In the genomic region with DNA sequence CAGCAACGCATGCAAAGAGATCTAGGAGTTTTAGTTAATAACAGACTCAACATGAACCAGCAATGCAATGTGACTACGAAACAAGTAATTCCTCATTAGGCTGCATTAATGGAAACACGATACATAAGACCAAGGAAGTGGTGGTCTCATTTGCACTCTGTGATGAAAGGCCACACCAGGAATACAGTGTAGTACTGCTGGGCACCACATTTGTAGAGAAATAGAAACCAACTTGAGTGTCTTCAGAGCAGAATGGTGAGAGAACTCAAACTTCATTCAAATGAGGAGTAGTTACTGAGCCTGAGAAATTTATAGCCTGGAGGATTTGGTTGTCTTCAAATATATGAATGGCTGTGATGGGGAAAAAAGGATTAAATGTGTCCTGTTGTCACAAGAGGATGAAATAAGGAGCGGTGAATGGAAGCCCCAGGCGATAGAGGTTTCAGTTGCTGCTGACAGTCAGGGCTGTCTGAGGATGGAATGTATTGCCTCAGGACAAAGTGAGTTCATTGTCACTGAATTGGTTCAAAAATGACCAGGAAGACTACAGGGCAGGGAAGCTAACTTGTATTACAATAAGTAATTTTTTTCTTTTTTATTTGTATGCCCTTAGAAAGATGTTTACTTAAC, we compare ENCODE assay signal across 1 cellular context.
TF ChIP-seq lines count a peak whose summit lies in the region.

No MANE protein-coding gene starts in this region.

TF ChIP-seq in endothelial cell of umbilical vein, 7 proteins besides CTCF, POLR2A, EP300 and RAD21:
- no peak for TF ChIP-seq GATA2 (IDR thresholded peaks at IDR 0.05; ENCODE audit: insufficient read depth, insufficient read length, low read depth, low read length)
- no peak for TF ChIP-seq FOS (IDR thresholded peaks at IDR 0.05; ENCODE audit: borderline replicate concordance, insufficient read depth, low read length)
- no peak for TF ChIP-seq MAX (IDR thresholded peaks at IDR 0.05; ENCODE audit: insufficient read depth, insufficient read length)
- TF ChIP-seq JUN (IDR thresholded peaks at IDR 0.05; ENCODE audit: borderline replicate concordance, insufficient read depth, insufficient read length, low read depth), result no peak
- no peak for TF ChIP-seq EZH2 (IDR thresholded peaks at IDR 0.05; ENCODE audit: borderline replicate concordance, low read depth, low read length, severe bottlenecking)
